Comparison of ENCODE assay signal across 8 cellular contexts in the genomic region with DNA sequence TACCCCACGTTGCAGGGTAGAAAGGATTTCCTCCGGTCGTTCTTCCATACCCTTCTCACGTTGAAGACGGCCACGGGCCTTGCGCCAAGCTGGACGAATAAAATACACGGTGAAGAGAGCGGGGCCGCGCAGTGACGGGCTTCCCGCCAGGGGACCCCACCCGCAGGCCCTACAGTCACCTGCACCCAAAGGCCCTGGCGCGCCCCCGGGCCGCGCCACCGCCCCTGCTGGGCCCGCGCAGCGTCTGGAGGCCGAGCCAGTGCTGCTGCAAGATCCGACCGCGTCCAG. TPM values are rescaled to one million over a fixed set of nuclear protein-coding genes. Genes with fewer than 3 reads are reported as not detected.
DNase-seq lines count a peak whose midpoint lies in the region; ATAC-seq, FAIRE-seq and TF ChIP-seq lines count a peak whose summit lies in the region.

No MANE protein-coding gene starts in this region.

- H3K9ac ChIP-seq in GM12878 (ENCODE audit: control insufficient read depth, insufficient read depth, low read length): no peak overlapping the region

- H3K79me2 ChIP-seq in GM12878 (ENCODE audit: control insufficient read depth, insufficient read depth, low read length): peaks cover 39% of the 10 kb centered on the region

- H3K9me3 Mint-ChIP-seq in activated T-cell treated with anti-CD3 and anti-CD28 coated beads, Interleukin-2, amount 50 U/mL, for 4 hours: no peaks in the 10 kb centered on the region

- TF ChIP-seq POLR2A in GM12878 (IDR thresholded peaks at IDR 0.05; ENCODE audit: low read depth, low read length): no peak
- no peak for TF ChIP-seq POLR2A in transverse colon (IDR thresholded peaks at IDR 0.05)

- peak overlapping the region; percentile 98 for H3K4me3 Mint-ChIP-seq in activated T-cell treated with anti-CD3 and anti-CD28 coated beads, Interleukin-2, amount 50 U/mL, for 4 hours

- FAIRE-seq in GM12878 (lab: Jason Lieb, UNC): no peak

- ATAC-seq in activated T-cell treated with anti-CD3 and anti-CD28 coated beads, Interleukin-2, amount 50 U/mL, for 4 hours: no peak
- ATAC-seq in GM12878 (no peak), lung (ENCODE audit: insufficient read depth, low FRiP score) (no peak), GM21723 (IDR thresholded peaks at IDR 0.05; ENCODE audit: unreplicated experiment) (no peak)

- POLR2A ChIA-PET in GM12878 (lab: Charles Lee): no interaction called here

- RAD21 ChIA-PET in GM12878 (lab: Charles Lee; ENCODE audit: unreplicated experiment): no interaction called here

- peaks cover 43% of the 10 kb centered on the region for H3K4me1 Mint-ChIP-seq in activated T-cell treated with anti-CD3 and anti-CD28 coated beads, Interleukin-2, amount 50 U/mL, for 4 hours (ENCODE audit: low read depth)

- peak overlapping the region; percentile 95 for H3K4me2 ChIP-seq in GM12878 (ENCODE audit: control insufficient read depth, insufficient read depth)

- under 1% methylated on average over 28 of the region's 28 CpGs for WGBS in GM12878 (ENCODE audit: insufficient coverage, insufficient replicate concordance, low lambda C conversion rate, missing lambda C conversion rate)
- 0% methylated on average over 27 to 28 of the region's 28 CpGs for WGBS in lung, 2 donors
- 0% methylated on average over 27 of the region's 28 CpGs; no CpG with 5 or more reads in 1 of the 2 donors for WGBS in transverse colon (ENCODE audit: low coverage in 1 of 2), 2 donors

- no peak for TF ChIP-seq RAD21 in GM12878 (IDR thresholded peaks at IDR 0.05; ENCODE audit: insufficient read depth, low read depth, low read length)

- no peaks in the 10 kb centered on the region for H3K27me3 Mint-ChIP-seq in activated T-cell treated with anti-CD3 and anti-CD28 coated beads, Interleukin-2, amount 50 U/mL, for 4 hours (ENCODE audit: low read depth)

- no peak for DNase-seq in activated T-cell treated with anti-CD3 and anti-CD28 coated beads, Interleukin-2, amount 50 U/mL, for 4 hours
- DNase-seq in activated T-cell treated with anti-CD3 and anti-CD28 coated beads for 4 hours (no peak), GM12878 (ENCODE audit: low read depth, low spot score) (no peak), lung (ENCODE audit: low spot score) (no peak), transverse colon (no peak), anterior cingulate cortex (lab: John Stamatoyannopoulos, UW) (no peak)
- no peak for DNase-seq in stimulated activated CD4-positive, alpha-beta T cell treated with anti-CD3 and anti-CD28 coated beads, Interleukin-1b, Interleukin-23, amount 100 ng/mL, for 48 hours

- 0 out of 6 replicates have a peak, but pooled peaks of 2 of the 3 experiments have one; percentile 2 to 8 for TF ChIP-seq CTCF in GM12878 (IDR thresholded peaks at IDR 0.05 in 2 of 3, conservative IDR thresholded peaks at IDR 0.05 in 1 of 3; ENCODE audit: control insufficient read depth in 2 of 3, extremely low read depth in 1 of 3, insufficient read depth in 1 of 3, low read depth in 3 of 3, low read length in 3 of 3)
- no peak for TF ChIP-seq CTCF in lung (IDR thresholded peaks at IDR 0.05; ENCODE audit: control extremely low read depth, extremely low read depth)
- no peak for TF ChIP-seq CTCF in transverse colon (IDR thresholded peaks at IDR 0.05)

- H3K27me3 ChIP-seq in GM12878 (replicated peaks in 1 of 2; ENCODE audit: control insufficient read depth in 2 of 2, insufficient read depth in 2 of 2, low read length in 1 of 2) (no peaks in the 10 kb centered on the region), lung (ENCODE audit: control insufficient read depth, insufficient read depth) (no peaks in the 10 kb centered on the region), transverse colon (no peaks in the 10 kb centered on the region)

- SMC1A ChIA-PET in GM12878 (lab: Charles Lee; ENCODE audit: uncharacterized antibody, unreplicated experiment): no interaction called here

- intact Hi-C loops in GM12878 (cut with micrococcal nuclease; ENCODE audit: unreplicated experiment) (loop anchor here (5.0 kb wide), 2 partner anchors 350 to 1060 kb away; a partner anchor contains a TSS), transverse colon (cut with DNase I; ENCODE audit: low total_unique reads) (no loop called here)

- H3K36me3 ChIP-seq in GM12878 (ENCODE audit: control insufficient read depth in 2 of 2, insufficient read depth in 2 of 2, low read length in 1 of 2) (no peaks in the 10 kb centered on the region), lung (ENCODE audit: control insufficient read depth in 2 of 2, insufficient read depth in 2 of 2, low read length in 2 of 2) (peaks cover 0 to 2% of the 10 kb centered on the region in 2 donors), transverse colon (no peaks in the 10 kb centered on the region)

- CTCF ChIA-PET in GM12878 (lab: Yijun Ruan, JAX): no interaction called here

- no TSS peak for BruUV-seq in GM12878 (replicated peaks; lab: Mats Ljungman, UMichigan)

- peaks cover 6% of the 10 kb centered on the region; the same call in 1 of the 2 replicates for H3K4me1 ChIP-seq in GM12878 (ENCODE audit: control insufficient read depth, insufficient read depth, low read length)
- H3K4me1 ChIP-seq in lung (ENCODE audit: control insufficient read depth in 2 of 2, insufficient read depth in 2 of 2, low read length in 2 of 2): peaks cover 11 to 15% of the 10 kb centered on the region in 2 donors
- peaks cover 11 to 35% (median 18%) of the 10 kb centered on the region in 4 donors for H3K4me1 ChIP-seq in transverse colon

- no peaks in the 10 kb centered on the region for H3K9me3 ChIP-seq in GM12878 (replicated peaks; ENCODE audit: control insufficient read depth, insufficient read depth, low read length)
- no peaks in the 10 kb centered on the region for H3K9me3 ChIP-seq in lung (ENCODE audit: control insufficient read depth in 2 of 2, insufficient read depth in 1 of 2, low read length in 1 of 2)
- H3K9me3 ChIP-seq in transverse colon: no peaks in the 10 kb centered on the region

- TF ChIP-seq EP300 in GM12878 (IDR thresholded peaks at IDR 0.05; ENCODE audit: borderline replicate concordance in 1 of 2, control insufficient read depth in 1 of 2, low read depth in 2 of 2, low read length in 2 of 2) (no peak), transverse colon (IDR thresholded peaks at IDR 0.05; ENCODE audit: low read depth) (no peak)

- H4K20me1 ChIP-seq in GM12878 (ENCODE audit: control insufficient read depth, insufficient read depth): no peaks in the 10 kb centered on the region

- peaks cover 4% of the 10 kb centered on the region for H3K36me3 Mint-ChIP-seq in activated T-cell treated with anti-CD3 and anti-CD28 coated beads, Interleukin-2, amount 50 U/mL, for 4 hours (ENCODE audit: insufficient read depth)

- in situ Hi-C loops in GM12878 (cut with MboI) (no loop called here), transverse colon (cut with MboI; ENCODE audit: low pct_ligation_motif_present in 1 of 4, low pct_unique_long_range_greater_than_20kb in 1 of 4, low sequenced_read_pairs in 3 of 4) (no loop called here)

- H3K4me3 ChIP-seq in GM12878: peak overlapping the region; percentile 76
- H3K4me3 ChIP-seq in lung: peak overlapping the region; percentile 57
- peak overlapping the region; percentile 35 to 91 (median 63) for H3K4me3 ChIP-seq in transverse colon

- H2AFZ ChIP-seq in GM12878 (ENCODE audit: control insufficient read depth, low read depth, low read length): peak overlapping the region; percentile 96

- no peak overlapping the region for H3K27ac ChIP-seq in GM12878 (ENCODE audit: control insufficient read depth, insufficient read depth)
- H3K27ac ChIP-seq in lung (ENCODE audit: low read depth in 1 of 2, low read length in 1 of 2): no peak overlapping the region
- peak overlapping the region; percentile 92 to 99 (median 96) for H3K27ac ChIP-seq in transverse colon

RNA-seq across cellular contexts. Expression of a gene that starts 0.2 kb away (rescaled TPM):
- total RNA-seq in activated T-cell treated with anti-CD3 and anti-CD28 coated beads, Interleukin-2, amount 50 U/mL, for 4 hours: 1 to 10 TPM in 2 of 3 donors, under 1 TPM in 1; 0.71 to 1.2 (median 1.2) TPM
- total RNA-seq in GM12878 (2013; cell fraction: nucleolus; rRNA removed): 0.42 and 0.92 TPM in 2 replicates
- total RNA-seq in GM12878 (2014; rRNA removed): not detected in 2 replicates
- 0.22 and 0.28 TPM in 2 replicates for total RNA-seq in GM12878 (2014; rRNA removed; fragmentation: Illumina TruSeq; extraction: Trizol)
- total RNA-seq in GM12878 (2021): 0.29 and 0.90 TPM in 2 replicates
- polyA plus RNA-seq in GM12878 (2011; ENCODE audit: low read depth): not detected
- 0.54 and 0.56 TPM in 2 replicates for polyA plus RNA-seq in GM12878 (2011; rRNA removed)
- polyA plus RNA-seq in GM12878 (2011; cell fraction: cytosol; rRNA removed): 0.18 and 0.61 TPM in 2 replicates
- polyA plus RNA-seq in GM12878 (2011; cell fraction: nucleus; rRNA removed): 0.61 and 0.66 TPM in 2 replicates
- 0.15 and 0.60 TPM in 2 replicates for polyA plus RNA-seq in GM12878 (2012)
- polyA plus RNA-seq in GM12878 (2014; fragmentation: Illumina TruSeq; extraction: Trizol): 0.06 and 0.36 TPM in 2 replicates
- under 1 TPM; 0.20 to 0.24 TPM for polyA plus RNA-seq in GM12878 (2014; fragmentation: Nextera tagmentation; extraction: Ambion mirVana)
- polyA plus RNA-seq in GM12878 (2014; rRNA removed): 0.06 and 0.91 TPM in 2 replicates
- polyA plus RNA-seq in GM12878 (2016; fragmentation: Nextera tagmentation; extraction: Ambion mirVana): not detected
- 0.29 and 0.98 TPM in 2 replicates for polyA minus RNA-seq in GM12878 (2011; rRNA and poly(A)+ RNA removed)
- polyA minus RNA-seq in GM12878 (2011; cell fraction: cytosol; rRNA and poly(A)+ RNA removed): not detected in 2 replicates
- polyA minus RNA-seq in GM12878 (2011; cell fraction: nucleus; rRNA and poly(A)+ RNA removed): 0.24 and 0.38 TPM in 2 replicates
- 1 to 10 TPM; 4.1 to 9.7 TPM for total RNA-seq in lung
- 1 to 10 TPM; 2.6 to 6.2 TPM for polyA plus RNA-seq in lung
- under 1 TPM in 2 of 4 donors, not detected in 2; 0.14 to 0.64 TPM for total RNA-seq in transverse colon

RNA-seq across cellular contexts. Expression of a gene that starts 0.9 kb away (rescaled TPM):
- total RNA-seq in activated T-cell treated with anti-CD3 and anti-CD28 coated beads, Interleukin-2, amount 50 U/mL, for 4 hours: 10 to 100 TPM; 52.3 to 64.2 (median 56.5) TPM
- total RNA-seq in GM12878 (2013; cell fraction: nucleolus; rRNA removed): 48.4 and 50.0 TPM in 2 replicates
- total RNA-seq in GM12878 (2014; rRNA removed): 64.6 and 67.0 TPM in 2 replicates
- 39.6 and 46.6 TPM in 2 replicates for total RNA-seq in GM12878 (2014; rRNA removed; fragmentation: Illumina TruSeq; extraction: Trizol)
- 39.5 and 47.4 TPM in 2 replicates for total RNA-seq in GM12878 (2021)
- polyA plus RNA-seq in GM12878 (2011; ENCODE audit: low read depth): 11.0 TPM
- 79.2 and 105 TPM in 2 replicates for polyA plus RNA-seq in GM12878 (2011; rRNA removed)
- 52.2 and 64.5 TPM in 2 replicates for polyA plus RNA-seq in GM12878 (2011; cell fraction: cytosol; rRNA removed)
- polyA plus RNA-seq in GM12878 (2011; cell fraction: nucleus; rRNA removed): 60.3 and 76.4 TPM in 2 replicates
- polyA plus RNA-seq in GM12878 (2012): 34.6 and 36.1 TPM in 2 replicates
- 60.4 and 63.8 TPM in 2 replicates for polyA plus RNA-seq in GM12878 (2014; fragmentation: Illumina TruSeq; extraction: Trizol)
- polyA plus RNA-seq in GM12878 (2014; fragmentation: Nextera tagmentation; extraction: Ambion mirVana): 100 to 1,000 TPM; 111 to 136 TPM
- polyA plus RNA-seq in GM12878 (2014; rRNA removed): 87.7 and 88.9 TPM in 2 replicates
- polyA plus RNA-seq in GM12878 (2016; fragmentation: Nextera tagmentation; extraction: Ambion mirVana): 100 to 1,000 TPM; 200 to 203 TPM
- polyA minus RNA-seq in GM12878 (2011; rRNA and poly(A)+ RNA removed): 46.9 and 51.6 TPM in 2 replicates
- polyA minus RNA-seq in GM12878 (2011; cell fraction: cytosol; rRNA and poly(A)+ RNA removed): 15.4 and 23.0 TPM in 2 replicates
- 24.7 and 32.7 TPM in 2 replicates for polyA minus RNA-seq in GM12878 (2011; cell fraction: nucleus; rRNA and poly(A)+ RNA removed)
- 10 to 100 TPM; 22.1 to 26.1 TPM for total RNA-seq in lung
- 10 to 100 TPM; 12.6 to 23.6 TPM for polyA plus RNA-seq in lung
- total RNA-seq in transverse colon: 10 to 100 TPM; 10.5 to 38.1 (median 22.0) TPM

Comparison
In these comparisons a context has a peak if more than half of its experiments do, and no peak if none do; other contexts are left out.
1. H3K27ac ChIP-seq: peak in transverse colon (4 of 4); none in GM12878 (single experiment) and lung (0 of 2).
2. CTCF ChIP-seq: peak in GM12878 (2 of 3); none in lung (single experiment) and transverse colon (0 of 5).
3. Peak in every context shown above with its lines, with median percentiles within 50 percentile points of each other: H3K4me3 ChIP-seq.